33 cellular contexts compared by ENCODE assay signal in genomic region chr13:60303166-60303565, GRCh38.
"Had no signal": no experiment of that assay in that cellular context is flagged by ENCODE, and none has a peak within 500 bp of the region (broad histone marks: within the 10 kb centered on the region; RNA-seq: fewer than 3 reads in every experiment).

No MANE protein-coding gene starts in this region.

- H3K27me3 ChIP-seq: ascending aorta, breast epithelium, cardiac muscle cell, colonic mucosa, esophagus muscularis mucosa, foreskin keratinocyte, gastrocnemius medialis had no signal

- H3K4me1 ChIP-seq: ascending aorta, breast epithelium, colonic mucosa, esophagus muscularis mucosa, foreskin keratinocyte, gastrocnemius medialis, heart left ventricle had no signal

- H3K9me3 ChIP-seq: ascending aorta, breast epithelium, colonic mucosa, esophagus muscularis mucosa, gastrocnemius medialis, heart left ventricle had no signal

- H3K4me1 Mint-ChIP-seq: activated CD4-positive, alpha-beta T cell treated with anti-CD3 and anti-CD28 coated beads, Interleukin-2, amount 10 ng/mL, durations not matched to agents 7 days and 5 days; activated naive CD4-positive, alpha-beta T cell treated with anti-CD3 and anti-CD28 coated beads, Interleukin-2, amount 10 ng/mL, durations not matched to agents 7 days and 5 days; activated naive CD8-positive, alpha-beta T cell treated with anti-CD3 and anti-CD28 coated beads, Interleukin-2, amount 10 ng/mL, durations not matched to agents 7 days and 5 days; brain; endodermal cell had no signal

- H3K36me3 Mint-ChIP-seq: activated naive CD4-positive, alpha-beta T cell treated with anti-CD3 and anti-CD28 coated beads, Interleukin-2, amount 10 ng/mL, durations not matched to agents 7 days and 5 days; activated naive CD4-positive, alpha-beta T cell treated with anti-CD3 and anti-CD28 coated beads, Interleukin-2, amount 50 U/mL, for 72 hours; activated naive CD8-positive, alpha-beta T cell treated with anti-CD3 and anti-CD28 coated beads, Interleukin-2, amount 10 ng/mL, durations not matched to agents 7 days and 5 days; brain had no signal

- ATAC-seq: activated CD8-positive, alpha-beta T cell treated with anti-CD3 and anti-CD28 coated beads for 36 hours; activated naive CD4-positive, alpha-beta T cell treated with anti-CD3 and anti-CD28 coated beads, Interleukin-2, amount 50 U/mL, for 72 hours; activated T-cell treated with anti-CD3 and anti-CD28 coated beads, Interleukin-2, amount 50 U/mL, for 4 hours; foreskin keratinocyte; gastrocnemius medialis; heart left ventricle; T-helper 17 cell had no signal

- H3K27me3 Mint-ChIP-seq: activated naive CD8-positive, alpha-beta T cell treated with anti-CD3 and anti-CD28 coated beads, Interleukin-2, amount 10 ng/mL, durations not matched to agents 7 days and 5 days had no signal

- H3K4me3 ChIP-seq: ascending aorta, breast epithelium, cardiac muscle cell, colonic mucosa, esophagus muscularis mucosa, gastrocnemius medialis, heart left ventricle had no signal

- H3K27ac Mint-ChIP-seq: activated CD4-positive, alpha-beta T cell treated with anti-CD3 and anti-CD28 coated beads, Interleukin-2, amount 10 ng/mL, durations not matched to agents 7 days and 5 days; activated CD8-positive, alpha-beta T cell treated with anti-CD3 and anti-CD28 coated beads for 36 hours; activated naive CD4-positive, alpha-beta T cell treated with anti-CD3 and anti-CD28 coated beads, Interleukin-2, amount 10 ng/mL, durations not matched to agents 7 days and 5 days; activated naive CD4-positive, alpha-beta T cell treated with anti-CD3 and anti-CD28 coated beads, Interleukin-2, amount 50 U/mL, for 72 hours; activated naive CD8-positive, alpha-beta T cell treated with anti-CD3 and anti-CD28 coated beads, Interleukin-2, amount 10 ng/mL, durations not matched to agents 7 days and 5 days; activated T-helper 1 cell treated with anti-CD3 and anti-CD28 coated beads, Interleukin-12 subunit alpha, Interleukin-12 subunit beta, Interleukin-2, Interleukin-4 antibody, amounts not matched to agents 30 ng/mL and 10 ng/mL and 1 ng/mL, durations not matched to agents 14 hours and 24 hours and 36 hours; activated T-helper 2 cell treated with anti-CD3 and anti-CD28 coated beads, Interferon-gamma antibody, Interleukin-2, Interleukin-4, amounts not matched to agents 10 μg/mL and 5 μg/mL and 100 μg/mL, durations not matched to agents 14 hours and 24 hours and 36 hours; brain; endodermal cell; T-helper 17 cell; T-helper 2 cell treated with Interferon-gamma antibody and Interleukin-4, amounts not matched to agents 5 μg/mL and 100 μg/mL, for 36 hours had no signal

- H3K9me3 Mint-ChIP-seq: activated CD4-positive, alpha-beta T cell treated with anti-CD3 and anti-CD28 coated beads, Interleukin-2, amount 10 ng/mL, durations not matched to agents 7 days and 5 days; activated CD8-positive, alpha-beta T cell treated with anti-CD3 and anti-CD28 coated beads for 36 hours; activated naive CD4-positive, alpha-beta T cell treated with anti-CD3 and anti-CD28 coated beads, Interleukin-2, amount 10 ng/mL, durations not matched to agents 7 days and 5 days; activated naive CD4-positive, alpha-beta T cell treated with anti-CD3 and anti-CD28 coated beads, Interleukin-2, amount 50 U/mL, for 72 hours; activated naive CD8-positive, alpha-beta T cell treated with anti-CD3 and anti-CD28 coated beads, Interleukin-2, amount 10 ng/mL, durations not matched to agents 7 days and 5 days; activated T-cell treated with anti-CD3 and anti-CD28 coated beads, Interleukin-2, amount 50 U/mL, for 4 hours; activated T-helper 1 cell treated with anti-CD3 and anti-CD28 coated beads, Interleukin-12 subunit alpha, Interleukin-12 subunit beta, Interleukin-2, Interleukin-4 antibody, amounts not matched to agents 30 ng/mL and 10 ng/mL and 1 ng/mL, durations not matched to agents 14 hours and 24 hours and 36 hours; activated T-helper 2 cell treated with anti-CD3 and anti-CD28 coated beads, Interferon-gamma antibody, Interleukin-2, Interleukin-4, amounts not matched to agents 10 μg/mL and 5 μg/mL and 100 μg/mL, durations not matched to agents 14 hours and 24 hours and 36 hours; brain; T-helper 2 cell treated with Interferon-gamma antibody and Interleukin-4, amounts not matched to agents 5 μg/mL and 100 μg/mL, for 36 hours had no signal

- H3K27ac ChIP-seq: ascending aorta, breast epithelium, cardiac muscle cell, colonic mucosa, esophagus muscularis mucosa, foreskin keratinocyte, gastrocnemius medialis, heart left ventricle had no signal

- H3K36me3 ChIP-seq: ascending aorta, breast epithelium, cardiac muscle cell, colonic mucosa, esophagus muscularis mucosa, gastrocnemius medialis, heart left ventricle had no signal

- H3K4me3 Mint-ChIP-seq: activated CD4-positive, alpha-beta T cell treated with anti-CD3 and anti-CD28 coated beads, Interleukin-2, amount 10 ng/mL, durations not matched to agents 7 days and 5 days; activated CD8-positive, alpha-beta T cell treated with anti-CD3 and anti-CD28 coated beads for 36 hours; activated naive CD4-positive, alpha-beta T cell treated with anti-CD3 and anti-CD28 coated beads, Interleukin-2, amount 10 ng/mL, durations not matched to agents 7 days and 5 days; activated naive CD8-positive, alpha-beta T cell treated with anti-CD3 and anti-CD28 coated beads, Interleukin-2, amount 10 ng/mL, durations not matched to agents 7 days and 5 days; activated T-cell treated with anti-CD3 and anti-CD28 coated beads, Interleukin-2, amount 50 U/mL, for 4 hours; activated T-helper 1 cell treated with anti-CD3 and anti-CD28 coated beads, Interleukin-12 subunit alpha, Interleukin-12 subunit beta, Interleukin-2, Interleukin-4 antibody, amounts not matched to agents 30 ng/mL and 10 ng/mL and 1 ng/mL, durations not matched to agents 14 hours and 24 hours and 36 hours; brain; endodermal cell; T-helper 17 cell; T-helper 2 cell treated with Interferon-gamma antibody and Interleukin-4, amounts not matched to agents 5 μg/mL and 100 μg/mL, for 36 hours had no signal

- DNase-seq: activated CD4-positive, alpha-beta T cell treated with anti-CD3 and anti-CD28 coated beads for 1 hour; activated CD4-positive, alpha-beta T cell treated with anti-CD3 and anti-CD28 coated beads for 4 hours; activated CD4-positive, alpha-beta T cell treated with anti-CD3 and anti-CD28 coated beads, Interleukin-2, amount 10 ng/mL, durations not matched to agents 7 days and 5 days; activated CD4-positive, alpha-beta T cell treated with anti-CD3 and anti-CD28 coated beads, Interleukin-2, amount 50 U/mL, for 48 hours; activated CD8-positive, alpha-beta memory T cell treated with anti-CD3 and anti-CD28 coated beads for 24 hours; activated CD8-positive, alpha-beta T cell treated with anti-CD3 and anti-CD28 coated beads for 36 hours; activated effector memory CD4-positive, alpha-beta T cell treated with anti-CD3 and anti-CD28 coated beads, Interleukin-2, amount 50 U/mL, for 16 hours; activated naive CD4-positive, alpha-beta T cell; activated naive CD4-positive, alpha-beta T cell treated with anti-CD3 and anti-CD28 coated beads, Interleukin-2, amount 10 ng/mL, durations not matched to agents 7 days and 5 days; activated naive CD8-positive, alpha-beta T cell treated with anti-CD3 and anti-CD28 coated beads, Interleukin-2, amount 10 ng/mL, durations not matched to agents 7 days and 5 days; activated T-cell treated with anti-CD3 and anti-CD28 coated beads, Interleukin-2, amount 50 U/mL, for 4 hours; central memory CD4-positive, alpha-beta T cell; cerebellar nuclear complex; colonic mucosa; effector CD8-positive, alpha-beta T cell; endodermal cell; foreskin keratinocyte; gastrocnemius medialis; glutamatergic neuron; heart left ventricle; hypothalamus; T-helper 1 cell; T-helper 17 cell; T1000 had no signal
